Comparison of ENCODE assay signal across 10 cellular contexts in genomic region chr16:9225527-9226316, GRCh38.
A peak's percentile ranks its signal among the peaks of the same experiment; 100 is the strongest.
DNase-seq lines count a peak whose midpoint lies in the region; ATAC-seq, FAIRE-seq and TF ChIP-seq lines count a peak whose summit lies in the region.
"Had no signal": no experiment of that assay in that cellular context is flagged by ENCODE, and none has a peak within 500 bp of the region (broad histone marks: within the 10 kb centered on the region; RNA-seq: fewer than 3 reads in every experiment).

No MANE protein-coding gene starts in this region.

- peak overlapping the region in 1 of 10 donors; percentile 27 for H3K27ac Mint-ChIP-seq in naive thymus-derived CD8-positive, alpha-beta T cell
- H3K27ac Mint-ChIP-seq: activated naive CD4-positive, alpha-beta T cell treated with anti-CD3 and anti-CD28 coated beads, Interleukin-2, amount 50 U/mL, for 24 hours had no signal

- no peak overlapping the region for H3K4me3 Mint-ChIP-seq in naive thymus-derived CD8-positive, alpha-beta T cell
- H3K4me3 Mint-ChIP-seq: activated naive CD4-positive, alpha-beta T cell treated with anti-CD3 and anti-CD28 coated beads, Interleukin-2, amount 50 U/mL, for 24 hours had no signal

- no peak for TF ChIP-seq POLR2A in HepG2 (IDR thresholded peaks at IDR 0.05; ENCODE audit: insufficient read depth in 1 of 2, low read depth in 2 of 2, low read length in 2 of 2)

- peak; percentile 94 for ATAC-seq in HepG2
- ATAC-seq in GM21619 (IDR thresholded peaks at IDR 0.05; ENCODE audit: unreplicated experiment): no peak
- ATAC-seq in naive thymus-derived CD8-positive, alpha-beta T cell: no peak

- no peaks in the 10 kb centered on the region for H4K20me1 ChIP-seq in HepG2 (ENCODE audit: insufficient read depth, low read length)

- H3K9me3 Mint-ChIP-seq in naive thymus-derived CD8-positive, alpha-beta T cell: peaks cover 0 to 4% (median 0%) of the 10 kb centered on the region in 9 donors
- H3K9me3 Mint-ChIP-seq: activated naive CD4-positive, alpha-beta T cell treated with anti-CD3 and anti-CD28 coated beads, Interleukin-2, amount 50 U/mL, for 24 hours had no signal

- TF ChIP-seq CTCF in C4-2B (conservative IDR thresholded peaks at IDR 0.05) (peak; percentile 53), HepG2 (CRISPR knock-in tag; IDR thresholded peaks at IDR 0.05) (peak; percentile 75)

- BruUV-seq in HepG2 (replicated peaks; lab: Mats Ljungman, UMichigan): no TSS peak

- peaks cover 0 to 17% of the 10 kb centered on the region in 2 experiments; a peak in 3 of 5 replicates for H3K27me3 ChIP-seq in HepG2 (ENCODE audit: control insufficient read depth in 1 of 2, insufficient read depth in 2 of 2, low read length in 2 of 2)

- no peak overlapping the region for H2AFZ ChIP-seq in HepG2 (ENCODE audit: low read length)

- intact Hi-C loops in HepG2 (cut with micrococcal nuclease; ENCODE audit: unreplicated experiment): loop anchor here (1.0 kb wide), 2 partner anchors 65 to 86 kb away; no protein-coding TSS in a partner anchor

- no peaks in the 10 kb centered on the region for H3K4me1 ChIP-seq in HepG2 (ENCODE audit: insufficient read depth, low read length)

- H3K79me2 ChIP-seq in HepG2 (ENCODE audit: insufficient read depth, low read length): no peaks in the 10 kb centered on the region

- peak; percentile 93 for FAIRE-seq in HepG2 (lab: Jason Lieb, UNC)

- TF ChIP-seq EP300 in HepG2 (IDR thresholded peaks at IDR 0.05; ENCODE audit: low read depth in 2 of 2, low read length in 2 of 2): no peak
- TF ChIP-seq EP300 in HepG2 (CRISPR knock-in tag; IDR thresholded peaks at IDR 0.05; ENCODE audit: borderline replicate concordance): no peak

- no peak overlapping the region for H3K4me3 ChIP-seq in HepG2 (replicated peaks in 1 of 3; ENCODE audit: insufficient read depth in 1 of 3, low read depth in 2 of 3, low read length in 3 of 3)
- H3K4me3 ChIP-seq: SK-N-MC had no signal

- POLR2A ChIA-PET in HepG2 (lab: Yijun Ruan, JAX): no interaction called here
- POLR2A ChIA-PET in naive thymus-derived CD8-positive, alpha-beta T cell (lab: Charles Lee): no interaction called here

- TF ChIP-seq RAD21 in HepG2 (CRISPR knock-in tag; IDR thresholded peaks at IDR 0.05): peak; percentile 39; the same call in 1 of the 2 replicates

- H3K9ac ChIP-seq in HepG2 (ENCODE audit: insufficient read depth, low read depth, low read length): no peak overlapping the region

- DNase-seq in HCEC 1CT (peak; percentile 19), SK-MEL-5 (ENCODE audit: low read depth, low spot score) (peak; percentile 66), HepG2 (ENCODE audit: low spot score) (peak; percentile 59), NCI-H2029 treated with DMSO at 0.1 percent for 48 hours (lab: John Stamatoyannopoulos, UW) (no peak), UCSD-AML1 (lab: John Stamatoyannopoulos, UW; ENCODE audit: unreplicated experiment) (no peak)
- DNase-seq in naive thymus-derived CD8-positive, alpha-beta T cell: no peak

- peaks cover 9 to 16% (median 12%) of the 10 kb centered on the region in 5 donors for H3K27me3 Mint-ChIP-seq in naive thymus-derived CD8-positive, alpha-beta T cell

- no peaks in the 10 kb centered on the region for H3K36me3 ChIP-seq in HepG2 (replicated peaks in 1 of 2; ENCODE audit: control insufficient read depth in 1 of 2, insufficient read depth in 2 of 2, low read length in 2 of 2)

- H3K27ac ChIP-seq in C4-2B (no peak overlapping the region), HepG2 (ENCODE audit: extremely low read length, insufficient read depth, low read length) (no peak overlapping the region)
- H3K27ac ChIP-seq: SK-N-MC had no signal

- no peaks in the 10 kb centered on the region for H3K36me3 Mint-ChIP-seq in naive thymus-derived CD8-positive, alpha-beta T cell
- H3K36me3 Mint-ChIP-seq: activated naive CD4-positive, alpha-beta T cell treated with anti-CD3 and anti-CD28 coated beads, Interleukin-2, amount 50 U/mL, for 24 hours had no signal

- in situ Hi-C loops in SK-MEL-5 (cut with HindIII; ENCODE audit: low pct_unique_long_range_greater_than_20kb, low sequenced_read_pairs) (no loop called here), HepG2 (cut with HindIII; ENCODE audit: extremely low pct_ligation_motif_present, low pct_unique_long_range_greater_than_20kb) (loop anchor here (5.0 kb wide), 1 partner anchor 63 kb away; no protein-coding TSS in a partner anchor)

- H3K4me2 ChIP-seq in HepG2 (ENCODE audit: low read depth, low read length): no peak overlapping the region

- WGBS in HepG2 (ENCODE audit: low lambda C conversion rate): 9% methylated on average over 5 of the region's 5 CpGs

- no peaks in the 10 kb centered on the region for H3K4me1 Mint-ChIP-seq in naive thymus-derived CD8-positive, alpha-beta T cell
- H3K4me1 Mint-ChIP-seq: activated naive CD4-positive, alpha-beta T cell treated with anti-CD3 and anti-CD28 coated beads, Interleukin-2, amount 50 U/mL, for 24 hours had no signal

- CTCF ChIA-PET in HepG2 (lab: Yijun Ruan, JAX; ENCODE audit: low intra/inter-chr PET ratio, low total read pairs): interaction anchor here (1.2 to 1.5 kb wide), 2 partner anchors 66 to 87 kb away, joined by 4 read pairs; no protein-coding TSS in a partner anchor

- H3K9me3 ChIP-seq in HepG2 (ENCODE audit: low read length): no peaks in the 10 kb centered on the region

TF ChIP-seq in HepG2, 621 proteins besides CTCF, POLR2A, EP300 and RAD21 (continues in another document):
- TF ChIP-seq, protein P1, sequence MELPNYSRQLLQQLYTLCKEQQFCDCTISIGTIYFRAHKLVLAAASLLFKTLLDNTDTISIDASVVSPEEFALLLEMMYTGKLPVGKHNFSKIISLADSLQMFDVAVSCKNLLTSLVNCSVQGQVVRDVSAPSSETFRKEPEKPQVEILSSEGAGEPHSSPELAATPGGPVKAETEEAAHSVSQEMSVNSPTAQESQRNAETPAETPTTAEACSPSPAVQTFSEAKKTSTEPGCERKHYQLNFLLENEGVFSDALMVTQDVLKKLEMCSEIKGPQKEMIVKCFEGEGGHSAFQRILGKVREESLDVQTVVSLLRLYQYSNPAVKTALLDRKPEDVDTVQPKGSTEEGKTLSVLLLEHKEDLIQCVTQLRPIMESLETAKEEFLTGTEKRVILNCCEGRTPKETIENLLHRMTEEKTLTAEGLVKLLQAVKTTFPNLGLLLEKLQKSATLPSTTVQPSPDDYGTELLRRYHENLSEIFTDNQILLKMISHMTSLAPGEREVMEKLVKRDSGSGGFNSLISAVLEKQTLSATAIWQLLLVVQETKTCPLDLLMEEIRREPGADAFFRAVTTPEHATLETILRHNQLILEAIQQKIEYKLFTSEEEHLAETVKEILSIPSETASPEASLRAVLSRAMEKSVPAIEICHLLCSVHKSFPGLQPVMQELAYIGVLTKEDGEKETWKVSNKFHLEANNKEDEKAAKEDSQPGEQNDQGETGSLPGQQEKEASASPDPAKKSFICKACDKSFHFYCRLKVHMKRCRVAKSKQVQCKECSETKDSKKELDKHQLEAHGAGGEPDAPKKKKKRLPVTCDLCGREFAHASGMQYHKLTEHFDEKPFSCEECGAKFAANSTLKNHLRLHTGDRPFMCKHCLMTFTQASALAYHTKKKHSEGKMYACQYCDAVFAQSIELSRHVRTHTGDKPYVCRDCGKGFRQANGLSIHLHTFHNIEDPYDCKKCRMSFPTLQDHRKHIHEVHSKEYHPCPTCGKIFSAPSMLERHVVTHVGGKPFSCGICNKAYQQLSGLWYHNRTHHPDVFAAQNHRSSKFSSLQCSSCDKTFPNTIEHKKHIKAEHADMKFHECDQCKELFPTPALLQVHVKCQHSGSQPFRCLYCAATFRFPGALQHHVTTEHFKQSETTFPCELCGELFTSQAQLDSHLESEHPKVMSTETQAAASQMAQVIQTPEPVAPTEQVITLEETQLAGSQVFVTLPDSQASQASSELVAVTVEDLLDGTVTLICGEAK (IDR thresholded peaks at IDR 0.05): 0 out of 2 replicates have a peak, but pooled peaks have one; percentile 10
- TF ChIP-seq, protein P1 (CRISPR knock-in tag; IDR thresholded peaks at IDR 0.05): no peak
- TF ChIP-seq PCBP1 (IDR thresholded peaks at IDR 0.05; ENCODE audit: borderline replicate concordance, low read depth, low read length): peak; percentile 88; the same call in 1 of the 2 replicates
- TF ChIP-seq ZFX (CRISPR knock-in tag; IDR thresholded peaks at IDR 0.05; ENCODE audit: low read depth): 0 out of 2 replicates have a peak, but pooled peaks have one; percentile 20
- TF ChIP-seq ZNF557 (CRISPR knock-in tag; IDR thresholded peaks at IDR 0.05): no peak

Comparison
In these comparisons a context has a peak if more than half of its experiments do, and no peak if none do; other contexts are left out.
1. DNase-seq: peak in HCEC 1CT (single experiment), SK-MEL-5 (single experiment) and HepG2 (single experiment); none in NCI-H2029 treated with DMSO at 0.1 percent for 48 hours (single experiment), UCSD-AML1 (single experiment) and naive thymus-derived CD8-positive, alpha-beta T cell (0 of 10).